ENCODE assay signal across 22 cellular contexts in genomic region chr20:45211569-45212474, GRCh38. TPM values are rescaled to one million over a fixed set of nuclear protein-coding genes. Genes with fewer than 3 reads are reported as not detected.
"Had no signal": no experiment of that assay in that cellular context is flagged by ENCODE, and none has a peak within 500 bp of the region (broad histone marks: within the 10 kb centered on the region; RNA-seq: fewer than 3 reads in every experiment).

No MANE protein-coding gene starts in this region.

- H3K27ac Mint-ChIP-seq: activated CD8-positive, alpha-beta memory T cell treated with anti-CD3 and anti-CD28 coated beads, Interleukin-2, amount 10 ng/mL, durations not matched to agents 7 days and 5 days; endodermal cell; mesothelial cell of epicardium; stimulated activated naive CD8-positive, alpha-beta T cell treated with anti-CD3 and anti-CD28 coated beads, Interleukin-15, amount 100 ng/mL, for 72 hours; type B pancreatic cell had no signal

- H3K36me3 Mint-ChIP-seq: activated CD8-positive, alpha-beta memory T cell treated with anti-CD3 and anti-CD28 coated beads, Interleukin-2, amount 10 ng/mL, durations not matched to agents 7 days and 5 days; mesothelial cell of epicardium; type B pancreatic cell had no signal

- ATAC-seq: activated CD8-positive, alpha-beta memory T cell treated with anti-CD3 and anti-CD28 coated beads, Interleukin-2, amount 10 ng/mL, durations not matched to agents 7 days and 5 days; heart right ventricle; left colon; stimulated activated naive CD8-positive, alpha-beta T cell treated with anti-CD3 and anti-CD28 coated beads, Interleukin-15, amount 100 ng/mL, for 72 hours had no signal

- H3K4me1 Mint-ChIP-seq: activated CD8-positive, alpha-beta memory T cell treated with anti-CD3 and anti-CD28 coated beads, Interleukin-2, amount 10 ng/mL, durations not matched to agents 7 days and 5 days; mesothelial cell of epicardium; neural crest cell; stimulated activated naive CD8-positive, alpha-beta T cell treated with anti-CD3 and anti-CD28 coated beads, Interleukin-15, amount 100 ng/mL, for 72 hours had no signal

- H3K9me3 Mint-ChIP-seq: endodermal cell; mesothelial cell of epicardium; stimulated activated naive CD8-positive, alpha-beta T cell treated with anti-CD3 and anti-CD28 coated beads, Interleukin-15, amount 100 ng/mL, for 72 hours; type B pancreatic cell had no signal

- H3K4me3 Mint-ChIP-seq: activated CD8-positive, alpha-beta memory T cell treated with anti-CD3 and anti-CD28 coated beads, Interleukin-2, amount 10 ng/mL, durations not matched to agents 7 days and 5 days; endodermal cell; mesothelial cell of epicardium; neural crest cell; stimulated activated naive CD8-positive, alpha-beta T cell treated with anti-CD3 and anti-CD28 coated beads, Interleukin-15, amount 100 ng/mL, for 72 hours; type B pancreatic cell had no signal

- DNase-seq: activated CD4-positive, alpha-beta T cell treated with anti-CD3 and anti-CD28 coated beads for 1 hour; activated CD4-positive, alpha-beta T cell treated with anti-CD3 and anti-CD28 coated beads, Interleukin-2, amount 50 U/mL, for 4 hours; activated CD8-positive, alpha-beta memory T cell treated with anti-CD3 and anti-CD28 coated beads, Interleukin-2, amount 10 ng/mL, durations not matched to agents 7 days and 5 days; activated naive CD4-positive, alpha-beta T cell treated with anti-CD3 and anti-CD28 coated beads, Interleukin-2, amount 50 U/mL, for 16 hours; activated T-cell treated with anti-CD3 and anti-CD28 coated beads, Interleukin-2, amount 50 U/mL, for 1 hour; adrenal gland; endodermal cell; heart right ventricle; left colon; sigmoid colon; stimulated activated CD4-positive, alpha-beta T cell treated with anti-CD3 and anti-CD28 coated beads, Interleukin-1b, Interleukin-23, amount 100 ng/mL, for 48 hours; stimulated activated naive CD8-positive, alpha-beta T cell treated with anti-CD3 and anti-CD28 coated beads, Interleukin-15, amount 100 ng/mL, for 72 hours had no signal

RNA-seq across cellular contexts. Expression of gene SEMG1, which starts 5.0 kb away (rescaled TPM):
- total RNA-seq: activated CD8-positive, alpha-beta memory T cell treated with anti-CD3 and anti-CD28 coated beads, Interleukin-2, amount 10 ng/mL, durations not matched to agents 7 days and 5 days; adrenal gland; cardiac muscle cell; dermis microvascular lymphatic vessel endothelial cell; epithelial cell of proximal tubule; frontal cortex; heart right ventricle; mesothelial cell of epicardium; neural crest cell; osteoblast; sigmoid colon; temporal lobe had no signal

RNA-seq across cellular contexts. Expression of gene SEMG2, which starts 9.4 kb away (rescaled TPM):
- total RNA-seq: activated CD8-positive, alpha-beta memory T cell treated with anti-CD3 and anti-CD28 coated beads, Interleukin-2, amount 10 ng/mL, durations not matched to agents 7 days and 5 days; adrenal gland; cardiac muscle cell; dermis microvascular lymphatic vessel endothelial cell; endodermal cell; epithelial cell of proximal tubule; frontal cortex; heart right ventricle; left colon; lung; mesothelial cell of epicardium; neural crest cell; osteoblast; sigmoid colon; temporal lobe had no signal

RNA-seq across cellular contexts. Expression of gene PI3, which starts 37.1 kb away (rescaled TPM):
- total RNA-seq: activated CD8-positive, alpha-beta memory T cell treated with anti-CD3 and anti-CD28 coated beads, Interleukin-2, amount 10 ng/mL, durations not matched to agents 7 days and 5 days; adrenal gland; cardiac muscle cell; dermis microvascular lymphatic vessel endothelial cell; endodermal cell; epithelial cell of proximal tubule; frontal cortex; mesothelial cell of epicardium; neural crest cell; osteoblast; sigmoid colon; temporal lobe had no signal

RNA-seq across cellular contexts. Expression of gene SLPI, which starts 42.5 kb away (rescaled TPM):
- total RNA-seq: activated CD8-positive, alpha-beta memory T cell treated with anti-CD3 and anti-CD28 coated beads, Interleukin-2, amount 10 ng/mL, durations not matched to agents 7 days and 5 days; cardiac muscle cell; endodermal cell; mesothelial cell of epicardium; neural crest cell; temporal lobe had no signal
